In genomic region chr15:56805466-56806146, GRCh38 we compare ENCODE assay signal across 9 cellular contexts.
DNase-seq lines count a peak whose midpoint lies in the region; ATAC-seq and TF ChIP-seq lines count a peak whose summit lies in the region.
"Had no signal": no experiment of that assay in that cellular context is flagged by ENCODE, and none has a peak within 500 bp of the region (broad histone marks: within the 10 kb centered on the region; RNA-seq: fewer than 3 reads in every experiment).

No MANE protein-coding gene starts in this region.

- H3K4me2 ChIP-seq in GM23338 = no peak overlapping the region

- POLR2A ChIA-PET in CD8-positive, alpha-beta T cell (lab: Charles Lee) = no interaction called here

- H3K9me2 ChIP-seq in GM23338 (ENCODE audit: insufficient read depth) = no peaks in the 10 kb centered on the region; the same call in 1 of the 2 replicates

- H3K9me3 Mint-ChIP-seq in CD8-positive, alpha-beta T cell = peaks cover 21% of the 10 kb centered on the region
- H3K9me3 Mint-ChIP-seq in activated T-helper 1 cell treated with anti-CD3 and anti-CD28 coated beads, Interleukin-12 subunit alpha, Interleukin-12 subunit beta, Interleukin-2, Interleukin-4 antibody, amounts not matched to agents 30 ng/mL and 10 ng/mL and 1 ng/mL, durations not matched to agents 14 hours and 24 hours and 36 hours = peaks cover 31% of the 10 kb centered on the region
- H3K9me3 Mint-ChIP-seq in GM23338 = peaks cover 23% of the 10 kb centered on the region; the same call in 2 of the 3 replicates

- H3K4me1 Mint-ChIP-seq in CD8-positive, alpha-beta T cell (ENCODE audit: low read depth) = no peaks in the 10 kb centered on the region
- no peaks in the 10 kb centered on the region for H3K4me1 Mint-ChIP-seq in activated T-helper 1 cell treated with anti-CD3 and anti-CD28 coated beads, Interleukin-12 subunit alpha, Interleukin-12 subunit beta, Interleukin-2, Interleukin-4 antibody, amounts not matched to agents 30 ng/mL and 10 ng/mL and 1 ng/mL, durations not matched to agents 14 hours and 24 hours and 36 hours (ENCODE audit: low read depth)
- H3K4me1 Mint-ChIP-seq in GM23338 = no peaks in the 10 kb centered on the region

- H3K27ac Mint-ChIP-seq in CD8-positive, alpha-beta T cell = no peak overlapping the region
- peak overlapping the region; percentile 5 for H3K27ac Mint-ChIP-seq in activated T-helper 1 cell treated with anti-CD3 and anti-CD28 coated beads, Interleukin-12 subunit alpha, Interleukin-12 subunit beta, Interleukin-2, Interleukin-4 antibody, amounts not matched to agents 30 ng/mL and 10 ng/mL and 1 ng/mL, durations not matched to agents 14 hours and 24 hours and 36 hours
- H3K27ac Mint-ChIP-seq in GM23338 = no peak overlapping the region

- H4K20me1 ChIP-seq in GM23338 (replicated peaks; ENCODE audit: insufficient read depth) = no peaks in the 10 kb centered on the region

- no peak for DNase-seq in CD8-positive, alpha-beta T cell
- no peak for DNase-seq in activated T-helper 1 cell treated with anti-CD3 and anti-CD28 coated beads, Interleukin-12 subunit alpha, Interleukin-12 subunit beta, Interleukin-2, Interleukin-4 antibody, amounts not matched to agents 30 ng/mL and 10 ng/mL and 1 ng/mL, durations not matched to agents 14 hours and 24 hours and 36 hours (ENCODE audit: low spot score)
- DNase-seq in right atrium auricular region (ENCODE audit: low spot score) (peak; percentile 66), GM23338 (ENCODE audit: low spot score) (no peak), NCI-H2081 treated with DMSO at 0.1 percent for 48 hours (lab: John Stamatoyannopoulos, UW) (no peak)
- no peak for DNase-seq in effector CD4-positive, alpha-beta T cell

- no peaks in the 10 kb centered on the region for H3F3A ChIP-seq in GM23338 (replicated peaks; ENCODE audit: low read depth)

- no peak overlapping the region for H2AFZ ChIP-seq in GM23338

- H3K79me2 ChIP-seq in GM23338 (replicated peaks; ENCODE audit: insufficient read depth) = no peaks in the 10 kb centered on the region

- TF ChIP-seq CTCF in CD8-positive, alpha-beta T cell (IDR thresholded peaks at IDR 0.05) = no peak
- no peak for TF ChIP-seq CTCF in right atrium auricular region (IDR thresholded peaks at IDR 0.05)
- TF ChIP-seq CTCF in GM23338 (conservative IDR thresholded peaks at IDR 0.05; ENCODE audit: low read depth in 2 of 2) = no peak

- H3K27me3 Mint-ChIP-seq in CD8-positive, alpha-beta T cell (ENCODE audit: low read depth) = peaks cover 2% of the 10 kb centered on the region
- peaks cover 3% of the 10 kb centered on the region for H3K27me3 Mint-ChIP-seq in activated T-helper 1 cell treated with anti-CD3 and anti-CD28 coated beads, Interleukin-12 subunit alpha, Interleukin-12 subunit beta, Interleukin-2, Interleukin-4 antibody, amounts not matched to agents 30 ng/mL and 10 ng/mL and 1 ng/mL, durations not matched to agents 14 hours and 24 hours and 36 hours (ENCODE audit: insufficient read depth)
- peaks cover 2% of the 10 kb centered on the region for H3K27me3 Mint-ChIP-seq in GM23338 (ENCODE audit: insufficient read depth, low read depth, poor library complexity)

- peaks cover 4% of the 10 kb centered on the region for H3K9me3 ChIP-seq in CD8-positive, alpha-beta T cell (ENCODE audit: low read length)
- H3K9me3 ChIP-seq in right atrium auricular region = peaks cover 0 to 11% of the 10 kb centered on the region in 2 donors

- H3K27me3 ChIP-seq in CD8-positive, alpha-beta T cell (ENCODE audit: insufficient read depth, low read length) = peaks cover 3% of the 10 kb centered on the region
- H3K27me3 ChIP-seq in right atrium auricular region = no peaks in the 10 kb centered on the region
- no peaks in the 10 kb centered on the region for H3K27me3 ChIP-seq in GM23338 (ENCODE audit: insufficient read depth)

- ATAC-seq in CD8-positive, alpha-beta T cell = peak; percentile 31
- ATAC-seq in HG03342 (IDR thresholded peaks at IDR 0.05; ENCODE audit: unreplicated experiment) (peak; percentile 65), GM23338 (no peak), HG03280 (IDR thresholded peaks at IDR 0.05; ENCODE audit: unreplicated experiment) (no peak)

- no peaks in the 10 kb centered on the region for H3K36me3 ChIP-seq in CD8-positive, alpha-beta T cell (ENCODE audit: insufficient read depth, low read length)
- H3K36me3 ChIP-seq in right atrium auricular region (no peaks in the 10 kb centered on the region), GM23338 (ENCODE audit: insufficient read depth) (peaks cover 4% of the 10 kb centered on the region; the same call in 1 of the 2 replicates)

- no peak overlapping the region for H3K27ac ChIP-seq in CD8-positive, alpha-beta T cell (ENCODE audit: low read depth, low read length)
- H3K27ac ChIP-seq in right atrium auricular region (no peak overlapping the region), GM23338 (ENCODE audit: low read depth) (no peak overlapping the region)
- H3K27ac ChIP-seq: HL-60 had no signal

- CTCF ChIA-PET in CD8-positive, alpha-beta T cell (lab: Charles Lee) = no interaction called here

- H3K4me3 ChIP-seq in CD8-positive, alpha-beta T cell (ENCODE audit: low read depth, low read length) = no peak overlapping the region
- H3K4me3 ChIP-seq in right atrium auricular region (no peak overlapping the region), GM23338 (no peak overlapping the region)

- H3K4me3 Mint-ChIP-seq in CD8-positive, alpha-beta T cell = no peak overlapping the region
- no peak overlapping the region for H3K4me3 Mint-ChIP-seq in activated T-helper 1 cell treated with anti-CD3 and anti-CD28 coated beads, Interleukin-12 subunit alpha, Interleukin-12 subunit beta, Interleukin-2, Interleukin-4 antibody, amounts not matched to agents 30 ng/mL and 10 ng/mL and 1 ng/mL, durations not matched to agents 14 hours and 24 hours and 36 hours
- no peak overlapping the region for H3K4me3 Mint-ChIP-seq in GM23338

- no peaks in the 10 kb centered on the region for H3K4me1 ChIP-seq in CD8-positive, alpha-beta T cell (ENCODE audit: insufficient read depth, low read length)
- H3K4me1 ChIP-seq in right atrium auricular region (no peaks in the 10 kb centered on the region), GM23338 (ENCODE audit: insufficient read depth) (no peaks in the 10 kb centered on the region)

- intact Hi-C loops in CD8-positive, alpha-beta T cell (cut with DNase I, micrococcal nuclease) = no loop called here
- intact Hi-C loops in activated T-helper 1 cell treated with anti-CD3 and anti-CD28 coated beads, Interleukin-12 subunit alpha, Interleukin-12 subunit beta, Interleukin-2, Interleukin-4 antibody, amounts not matched to agents 30 ng/mL and 10 ng/mL and 1 ng/mL, durations not matched to agents 14 hours and 24 hours and 36 hours (cut with micrococcal nuclease) = loop anchor here (1.0 to 5.0 kb wide), 2 partner anchors 18 to 38 kb away; no protein-coding TSS in a partner anchor

- peaks cover 3% of the 10 kb centered on the region for H3K36me3 Mint-ChIP-seq in CD8-positive, alpha-beta T cell
- no peaks in the 10 kb centered on the region for H3K36me3 Mint-ChIP-seq in activated T-helper 1 cell treated with anti-CD3 and anti-CD28 coated beads, Interleukin-12 subunit alpha, Interleukin-12 subunit beta, Interleukin-2, Interleukin-4 antibody, amounts not matched to agents 30 ng/mL and 10 ng/mL and 1 ng/mL, durations not matched to agents 14 hours and 24 hours and 36 hours (ENCODE audit: low read depth)
- no peaks in the 10 kb centered on the region; the same call in 2 of the 3 replicates for H3K36me3 Mint-ChIP-seq in GM23338 (ENCODE audit: low read depth)

TF ChIP-seq in GM23338, 12 proteins besides CTCF, POLR2A, EP300 and RAD21 (continues in another document):
- TF ChIP-seq ZNF114 (CRISPR knock-in tag; IDR thresholded peaks at IDR 0.05) = no peak
- TF ChIP-seq ZNF331 (CRISPR knock-in tag; IDR thresholded peaks at IDR 0.05; ENCODE audit: low read depth) = no peak
- TF ChIP-seq CREB1 (CRISPR knock-in tag; IDR thresholded peaks at IDR 0.05; ENCODE audit: low read depth) = no peak

Comparison
In these comparisons a context has a peak if more than half of its experiments do, and no peak if none do; other contexts are left out.
1. ATAC-seq: peak in CD8-positive, alpha-beta T cell (single experiment) and HG03342 (single experiment); none in GM23338 (single experiment) and HG03280 (single experiment).